In the genomic region with DNA sequence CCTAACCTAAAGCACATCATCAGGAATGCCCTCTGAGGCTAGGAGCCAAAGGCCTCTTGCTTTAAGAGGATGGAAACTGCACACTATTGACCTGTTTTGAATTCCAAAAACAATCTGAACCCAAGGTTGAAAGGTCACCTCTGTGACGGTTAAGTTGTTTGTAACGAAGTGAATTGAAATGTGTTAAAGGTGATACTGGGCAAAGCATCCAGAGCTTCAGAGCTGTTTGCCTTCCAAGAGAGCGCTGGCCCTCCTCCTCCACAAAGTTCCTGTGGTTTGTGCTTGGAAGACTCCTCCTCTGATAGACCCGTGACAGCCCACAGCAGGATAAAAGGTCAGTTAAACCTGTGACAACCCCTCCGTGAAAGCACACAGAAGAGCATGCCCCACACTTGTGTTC, we compare ENCODE assay signal across 19 cellular contexts.
DNase-seq lines count a peak whose midpoint lies in the region; FAIRE-seq and TF ChIP-seq lines count a peak whose summit lies in the region.
"Had no signal": no experiment of that assay in that cellular context is flagged by ENCODE, and none has a peak within 500 bp of the region (broad histone marks: within the 10 kb centered on the region; RNA-seq: fewer than 3 reads in every experiment).

No MANE protein-coding gene starts in this region.

- no peak overlapping the region for H2BK120ac ChIP-seq in H1 (replicated peaks; ENCODE audit: low read depth, low read length)

- H3K79me2 ChIP-seq in astrocyte (ENCODE audit: insufficient read depth, low read length) (no peaks in the 10 kb centered on the region), H1 (ENCODE audit: control insufficient read depth in 1 of 2, insufficient read depth in 2 of 2, low read length in 2 of 2) (no peaks in the 10 kb centered on the region)

- TF ChIP-seq EP300 in H1 (IDR thresholded peaks at IDR 0.05; ENCODE audit: borderline replicate concordance in 1 of 2, low read depth in 2 of 2, low read length in 2 of 2) (no peak), esophagus muscularis mucosa (IDR thresholded peaks at IDR 0.05) (no peak)

- no peak overlapping the region for H3K4ac ChIP-seq in H1 (replicated peaks; ENCODE audit: insufficient read length, low read depth, low read length)

- CTCF ChIA-PET in H1 (lab: Charles Lee; ENCODE audit: partially characterized antibody), result interaction anchor here (0.7 kb wide), 1 partner anchor 27 kb away, joined by 3 read pairs; no protein-coding TSS in a partner anchor

- H4K8ac ChIP-seq in H1 (ENCODE audit: extremely low read depth, insufficient read depth, low read length), result no peak overlapping the region

- H3K4me3 Mint-ChIP-seq in astrocyte (ENCODE audit: unreplicated experiment), result no peak overlapping the region
- H3K4me3 Mint-ChIP-seq: B cell; CD8-positive, alpha-beta T cell had no signal

- POLR2A ChIA-PET in H1 (lab: Charles Lee; ENCODE audit: partially characterized antibody), result no interaction called here

- H3K4me2 ChIP-seq in astrocyte (ENCODE audit: low read length) (no peak overlapping the region), H1 (ENCODE audit: insufficient read depth in 1 of 2, low read depth in 2 of 2, low read length in 2 of 2) (no peak overlapping the region)

- no peak overlapping the region for H3K23ac ChIP-seq in H1 (ENCODE audit: insufficient read length)

- 0 out of 2 replicates have a peak overlapping the region, but pooled peaks have one; percentile 8 for H2BK15ac ChIP-seq in H1 (ENCODE audit: low read length)

- no peaks in the 10 kb centered on the region for H3K36me3 Mint-ChIP-seq in astrocyte (ENCODE audit: low read depth, unreplicated experiment)
- H3K36me3 Mint-ChIP-seq: CD8-positive, alpha-beta T cell had no signal

- H3K27ac ChIP-seq in astrocyte (ENCODE audit: low read depth, low read length) (no peak overlapping the region), H1 (ENCODE audit: low read depth, low read length) (no peak overlapping the region), liver (ENCODE audit: low read depth in 1 of 2, low read length in 2 of 2) (peak overlapping the region in 1 of 2 donors; percentile 28), thymus (ENCODE audit: low read depth) (peak overlapping the region; percentile 8), esophagus muscularis mucosa (replicated peaks in 1 of 4) (no peak overlapping the region)
- H3K27ac ChIP-seq: C4-2B had no signal

- no peak overlapping the region for H4K91ac ChIP-seq in H1 (replicated peaks; ENCODE audit: insufficient read length, low read length)

- no peak overlapping the region for H3K56ac ChIP-seq in H1 (replicated peaks; ENCODE audit: insufficient read length, low read depth, low read length)

- no peaks in the 10 kb centered on the region for H3K79me1 ChIP-seq in H1 (ENCODE audit: low read depth, low read length)

- no peaks in the 10 kb centered on the region for H4K20me1 ChIP-seq in astrocyte (ENCODE audit: insufficient read depth, low read length)
- no peaks in the 10 kb centered on the region for H4K20me1 ChIP-seq in H1 (replicated peaks in 1 of 2; ENCODE audit: control insufficient read depth in 1 of 2, insufficient read depth in 2 of 2, low read length in 2 of 2)

- H3K27ac Mint-ChIP-seq in astrocyte (ENCODE audit: unreplicated experiment), result no peak overlapping the region
- H3K27ac Mint-ChIP-seq: B cell; CD8-positive, alpha-beta T cell had no signal

- peak; percentile 4 for DNase-seq in astrocyte (ENCODE audit: low read depth)
- no peak for DNase-seq in H1 (ENCODE audit: low read depth in 1 of 2, low spot score in 2 of 2)
- no peak for DNase-seq in activated CD4-positive, CD25-positive, alpha-beta regulatory T cell (lab: John Stamatoyannopoulos, UW)
- no peak for DNase-seq in esophagus muscularis mucosa (ENCODE audit: extremely low spot score)
- DNase-seq in activated CD4-positive, alpha-beta T cell treated with anti-CD3 and anti-CD28 coated beads for 4 hours, result no peak
- DNase-seq: Caco-2; CD8-positive, alpha-beta T cell; NCI-H1105; NCI-H146; NCI-H1930; NCI-H2107; NCI-H524; NCI-H774 had no signal

- no peak overlapping the region for H2AK5ac ChIP-seq in H1 (ENCODE audit: low read depth, low read length)

- H3K36me3 ChIP-seq in astrocyte (ENCODE audit: insufficient read depth, low read length), result no peaks in the 10 kb centered on the region
- no peaks in the 10 kb centered on the region for H3K36me3 ChIP-seq in H1 (ENCODE audit: control insufficient read depth in 2 of 4, insufficient read depth in 4 of 4, low read length in 3 of 4)
- H3K36me3 ChIP-seq in liver (ENCODE audit: control insufficient read depth in 4 of 4, insufficient read depth in 3 of 4, low read depth in 1 of 4, low read length in 3 of 4), result no peaks in the 10 kb centered on the region
- no peaks in the 10 kb centered on the region for H3K36me3 ChIP-seq in thymus (ENCODE audit: control insufficient read depth, insufficient read depth)
- no peaks in the 10 kb centered on the region for H3K36me3 ChIP-seq in esophagus muscularis mucosa

- H4K5ac ChIP-seq in H1 (ENCODE audit: insufficient read length, low read depth, low read length), result no peak overlapping the region

- no peak overlapping the region for H2BK5ac ChIP-seq in H1 (ENCODE audit: low read depth, low read length)

- no peak overlapping the region for H3K18ac ChIP-seq in H1 (ENCODE audit: extremely low read depth, low read length)

- H3K9me3 ChIP-seq in astrocyte (ENCODE audit: insufficient read depth, low read depth, low read length) (no peaks in the 10 kb centered on the region), H1 (ENCODE audit: insufficient read depth in 2 of 2, low read depth in 1 of 2, low read length in 1 of 2) (no peaks in the 10 kb centered on the region), liver (ENCODE audit: control insufficient read depth in 4 of 4, low read length in 3 of 4) (no peaks in the 10 kb centered on the region), thymus (ENCODE audit: control insufficient read depth) (no peaks in the 10 kb centered on the region), esophagus muscularis mucosa (peaks cover 0 to 5% (median 0%) of the 10 kb centered on the region in 4 donors)
- H3K9me3 ChIP-seq: Caco-2 had no signal

- no peak for TF ChIP-seq CTCF in astrocyte (IDR thresholded peaks at IDR 0.05; ENCODE audit: insufficient read depth, low read depth, low read length)
- TF ChIP-seq CTCF in H1 (IDR thresholded peaks at IDR 0.05; ENCODE audit: control extremely low read depth in 1 of 3, insufficient read depth in 1 of 3, low read depth in 1 of 3, low read length in 3 of 3), result no peak
- no peak for TF ChIP-seq CTCF in liver (IDR thresholded peaks at IDR 0.05; ENCODE audit: low read depth, low read length, missing input control)
- TF ChIP-seq CTCF in esophagus muscularis mucosa (IDR thresholded peaks at IDR 0.05), result no peak

- H3K9ac ChIP-seq in astrocyte (ENCODE audit: low read length), result no peak overlapping the region
- no peak overlapping the region for H3K9ac ChIP-seq in H1 (replicated peaks in 1 of 4; ENCODE audit: extremely low read depth in 1 of 4, low read depth in 3 of 4, low read length in 3 of 4)
- no peak overlapping the region for H3K9ac ChIP-seq in liver (ENCODE audit: low read depth in 1 of 2, low read length in 2 of 2)

- peaks cover 17% of the 10 kb centered on the region for H3K4me1 Mint-ChIP-seq in astrocyte (ENCODE audit: low read depth, unreplicated experiment)
- H3K4me1 Mint-ChIP-seq: B cell had no signal

- H3K27me3 Mint-ChIP-seq in astrocyte (ENCODE audit: low read depth, unreplicated experiment), result peaks cover 8% of the 10 kb centered on the region

- no peak for TF ChIP-seq POLR2A in H1 (IDR thresholded peaks at IDR 0.05; ENCODE audit: control extremely low read depth in 1 of 2, low read depth in 2 of 2, low read length in 2 of 2)
- no peak for TF ChIP-seq POLR2A in esophagus muscularis mucosa (IDR thresholded peaks at IDR 0.05; ENCODE audit: low read depth)

- H3K4me3 ChIP-seq in astrocyte (ENCODE audit: insufficient read depth, low read depth, low read length) (no peak overlapping the region), H1 (ENCODE audit: extremely low read depth in 1 of 4, insufficient read depth in 2 of 4, low read depth in 3 of 4, low read length in 4 of 4) (no peak overlapping the region), liver (ENCODE audit: low read depth in 1 of 3, low read length in 3 of 3) (no peak overlapping the region), thymus (ENCODE audit: low read length) (no peak overlapping the region), esophagus muscularis mucosa (no peak overlapping the region)

- no peak overlapping the region for H2BK20ac ChIP-seq in H1 (ENCODE audit: low read length)

- TF ChIP-seq RAD21 in H1 (IDR thresholded peaks at IDR 0.05 in 1 of 2, conservative IDR thresholded peaks at IDR 0.05 in 1 of 2; ENCODE audit: low read depth in 2 of 2, low read length in 2 of 2) (no peak), liver (IDR thresholded peaks at IDR 0.05) (peak in 1 of 2 donors; percentile 40)

- peaks cover 2% of the 10 kb centered on the region for H3K27me3 ChIP-seq in astrocyte (ENCODE audit: insufficient read depth, low read length)
- no peaks in the 10 kb centered on the region for H3K27me3 ChIP-seq in H1 (replicated peaks in 1 of 4; ENCODE audit: control insufficient read depth in 3 of 4, extremely low read depth in 1 of 4, insufficient read depth in 3 of 4, low read length in 3 of 4)
- no peaks in the 10 kb centered on the region for H3K27me3 ChIP-seq in liver (ENCODE audit: control insufficient read depth in 4 of 4, insufficient read depth in 4 of 4, low read length in 3 of 4)
- H3K27me3 ChIP-seq in thymus (ENCODE audit: control insufficient read depth, insufficient read depth), result no peaks in the 10 kb centered on the region
- H3K27me3 ChIP-seq in esophagus muscularis mucosa, result peaks cover 0 to 3% (median 0%) of the 10 kb centered on the region in 4 donors

- WGBS in H1 (ENCODE audit: extremely low coverage in 1 of 2, insufficient coverage in 1 of 2, insufficient read length in 1 of 2, insufficient replicate concordance in 2 of 2, low coverage in 1 of 2, low lambda C conversion rate in 2 of 2, missing lambda C conversion rate in 1 of 2), 2 experiments, result 95% methylated on average over 5 of the region's 5 CpGs; no CpG with 5 or more reads in 1 of the 2 experiments
- WGBS in liver, result 27% methylated on average over 5 of the region's 5 CpGs
- WGBS in thymus, result 85% methylated on average over 5 of the region's 5 CpGs
- 56% methylated on average over 5 of the region's 5 CpGs for WGBS in esophagus muscularis mucosa

- H2AFZ ChIP-seq in astrocyte (ENCODE audit: low read depth, low read length), result no peak overlapping the region
- H2AFZ ChIP-seq in H1 (ENCODE audit: low read length), result no peak overlapping the region

- no peak overlapping the region for H3K14ac ChIP-seq in H1 (ENCODE audit: insufficient read length)

- H3K4me1 ChIP-seq in astrocyte (ENCODE audit: insufficient read depth, low read length), result no peaks in the 10 kb centered on the region
- no peaks in the 10 kb centered on the region; a peak in 2 of 7 replicates for H3K4me1 ChIP-seq in H1 (replicated peaks in 1 of 4; ENCODE audit: control insufficient read depth in 3 of 4, insufficient read depth in 4 of 4, low read length in 3 of 4)
- H3K4me1 ChIP-seq in liver (ENCODE audit: control insufficient read depth in 4 of 4, insufficient read depth in 4 of 4, low read length in 3 of 4), result peaks cover 0 to 3% (median 0%) of the 10 kb centered on the region in 4 donors
- H3K4me1 ChIP-seq in thymus (ENCODE audit: control insufficient read depth, insufficient read depth, low read length), result no peaks in the 10 kb centered on the region
- no peaks in the 10 kb centered on the region for H3K4me1 ChIP-seq in esophagus muscularis mucosa
- H3K4me1 ChIP-seq: Caco-2 had no signal

- no peak overlapping the region for H2BK12ac ChIP-seq in H1 (ENCODE audit: low read depth, low read length)

- intact Hi-C loops in esophagus muscularis mucosa (cut with DNase I), result no loop called here

- H3K23me2 ChIP-seq in H1 (ENCODE audit: low read depth, low read length), result no peaks in the 10 kb centered on the region

- H3K9me3 Mint-ChIP-seq in astrocyte (ENCODE audit: unreplicated experiment), result no peaks in the 10 kb centered on the region
- H3K9me3 Mint-ChIP-seq: CD8-positive, alpha-beta T cell had no signal

- no peak for FAIRE-seq in astrocyte (lab: Jason Lieb, UNC)
- FAIRE-seq in H1 (lab: Jason Lieb, UNC), result no peak
- FAIRE-seq: G401.6, RCC 7860 had no signal
